Comparison of ENCODE assay signal across 9 cellular contexts in genomic region chr15:76285241-76285825, GRCh38. TPM values are rescaled to one million over a fixed set of nuclear protein-coding genes. Genes with fewer than 3 reads are reported as not detected.
DNase-seq lines count a peak whose midpoint lies in the region; ATAC-seq and TF ChIP-seq lines count a peak whose summit lies in the region.
"Had no signal": no experiment of that assay in that cellular context is flagged by ENCODE, and none has a peak within 500 bp of the region (broad histone marks: within the 10 kb centered on the region; RNA-seq: fewer than 3 reads in every experiment).

No MANE protein-coding gene starts in this region.

- H3K79me1 ChIP-seq in mesenchymal stem cell (replicated peaks; ENCODE audit: low read length, poor library complexity, severe bottlenecking): peaks cover 11% of the 10 kb centered on the region

- H3K27ac ChIP-seq in mesenchymal stem cell (ENCODE audit: low read length, poor library complexity, severe bottlenecking) (no peak overlapping the region), colonic mucosa (no peak overlapping the region), right atrium auricular region (no peak overlapping the region)
- H3K27ac ChIP-seq: Peyer's patch had no signal

- H2BK15ac ChIP-seq in mesenchymal stem cell (ENCODE audit: low read depth, poor library complexity, severe bottlenecking): no peak overlapping the region

- H3K4ac ChIP-seq in mesenchymal stem cell (ENCODE audit: low read depth in 1 of 2, low read length in 2 of 2): no peak overlapping the region

- DNase-seq in EH (ENCODE audit: low read depth): peak; percentile 29
- DNase-seq in HuH-7.5 (ENCODE audit: low spot score): peak; percentile 29
- no peak for DNase-seq in astrocyte of the cerebellum (ENCODE audit: low read depth)
- DNase-seq in mesenchymal stem cell: peak; percentile 19
- DNase-seq in colonic mucosa: no peak
- no peak for DNase-seq in right atrium auricular region (ENCODE audit: low spot score)
- DNase-seq: naive B cell, Peyer's patch had no signal

- H4K91ac ChIP-seq in mesenchymal stem cell (ENCODE audit: low read length): no peak overlapping the region

- no peak overlapping the region for H2BK120ac ChIP-seq in mesenchymal stem cell (ENCODE audit: low read depth, low read length)

- no peak overlapping the region for H3K14ac ChIP-seq in mesenchymal stem cell (ENCODE audit: low read length in 2 of 2)

- H3K36me3 ChIP-seq in mesenchymal stem cell (ENCODE audit: control insufficient read depth in 1 of 2, insufficient read depth in 2 of 2, low read depth in 1 of 2, low read length in 2 of 2) (peaks cover 18 to 68% of the 10 kb centered on the region in 2 experiments), colonic mucosa (no peaks in the 10 kb centered on the region), right atrium auricular region (peaks cover 69% of the 10 kb centered on the region)

- intact Hi-C loops in colonic mucosa (cut with DNase I): no loop called here

- H3K4me3 ChIP-seq in astrocyte of the cerebellum (ENCODE audit: low read depth, low read length) (no peak overlapping the region), mesenchymal stem cell (ENCODE audit: insufficient read depth in 1 of 2, low read depth in 1 of 2, low read length in 2 of 2) (no peak overlapping the region), colonic mucosa (no peak overlapping the region), right atrium auricular region (no peak overlapping the region)
- H3K4me3 ChIP-seq: Peyer's patch had no signal

- no peak overlapping the region for H4K8ac ChIP-seq in mesenchymal stem cell (ENCODE audit: low read length)

- no peak overlapping the region for H3K4me2 ChIP-seq in mesenchymal stem cell (ENCODE audit: low read length, poor library complexity, severe bottlenecking)

- no peak overlapping the region for H2AFZ ChIP-seq in mesenchymal stem cell (ENCODE audit: low read depth, low read length)

- WGBS in mesenchymal stem cell: 100% methylated on average over 1 of the region's 1 CpG

- in situ Hi-C loops in astrocyte of the cerebellum (cut with HindIII; ENCODE audit: low sequenced_read_pairs): no loop called here

- peak; percentile 59 for TF ChIP-seq CTCF in astrocyte of the cerebellum (IDR thresholded peaks at IDR 0.05; ENCODE audit: low read depth, low read length, missing control alignments)
- TF ChIP-seq CTCF in colonic mucosa (IDR thresholded peaks at IDR 0.05): no peak
- TF ChIP-seq CTCF in right atrium auricular region (IDR thresholded peaks at IDR 0.05): peak in 1 of 2 donors; percentile 41

- H3K23ac ChIP-seq in mesenchymal stem cell (ENCODE audit: low read length in 2 of 2): no peak overlapping the region

- H3K9ac ChIP-seq in mesenchymal stem cell (ENCODE audit: low read length): no peak overlapping the region
- H3K9ac ChIP-seq in colonic mucosa (ENCODE audit: low read depth in 2 of 2, low read length in 2 of 2): no peak overlapping the region

- H3K9me3 ChIP-seq in mesenchymal stem cell (ENCODE audit: control insufficient read depth, low read length): no peaks in the 10 kb centered on the region
- no peaks in the 10 kb centered on the region for H3K9me3 ChIP-seq in colonic mucosa
- no peaks in the 10 kb centered on the region for H3K9me3 ChIP-seq in right atrium auricular region
- H3K9me3 ChIP-seq: Peyer's patch had no signal

- no peak overlapping the region for H2AK5ac ChIP-seq in mesenchymal stem cell (ENCODE audit: low read length, severe bottlenecking)

- ATAC-seq in GM18867 (IDR thresholded peaks at IDR 0.05; ENCODE audit: unreplicated experiment): no peak

- no peaks in the 10 kb centered on the region for H3K4me1 ChIP-seq in mesenchymal stem cell (ENCODE audit: control insufficient read depth, insufficient read depth, low read depth, low read length)
- no peaks in the 10 kb centered on the region for H3K4me1 ChIP-seq in colonic mucosa
- H3K4me1 ChIP-seq in right atrium auricular region: no peaks in the 10 kb centered on the region

- H2BK5ac ChIP-seq in mesenchymal stem cell (ENCODE audit: low read depth, low read length, poor library complexity, severe bottlenecking): no peak overlapping the region

- H2BK12ac ChIP-seq in mesenchymal stem cell (ENCODE audit: low read length in 2 of 2): no peak overlapping the region

- no peaks in the 10 kb centered on the region for H3K27me3 ChIP-seq in mesenchymal stem cell (ENCODE audit: control insufficient read depth in 1 of 2, insufficient read depth in 1 of 2, low read length in 2 of 2)
- no peaks in the 10 kb centered on the region for H3K27me3 ChIP-seq in colonic mucosa
- no peaks in the 10 kb centered on the region for H3K27me3 ChIP-seq in right atrium auricular region
- H3K27me3 ChIP-seq: Peyer's patch had no signal

- H3K18ac ChIP-seq in mesenchymal stem cell (ENCODE audit: low read depth in 1 of 2, low read length in 2 of 2): no peak overlapping the region

RNA-seq across cellular contexts. Expression of gene ETFA, which starts 25.9 kb away (rescaled TPM):
- 77.6 TPM for polyA plus RNA-seq in mesenchymal stem cell (2013, experiment 1 of 2)
- polyA plus RNA-seq in mesenchymal stem cell (2013, experiment 2 of 2): 79.1 TPM
- total RNA-seq in colonic mucosa (100 to 1,000 TPM; 300 to 366 TPM), right atrium auricular region (100 to 1,000 TPM; 109 to 186 TPM)

RNA-seq across cellular contexts. Expression of gene ISL2, which starts 51.2 kb away (rescaled TPM):
- 0.30 TPM for polyA plus RNA-seq in mesenchymal stem cell (2013, experiment 1 of 2)
- 0.26 TPM for polyA plus RNA-seq in mesenchymal stem cell (2013, experiment 2 of 2)
- total RNA-seq in colonic mucosa (under 1 TPM; 0.13 to 0.35 TPM), right atrium auricular region (not detected)

Comparison
In these comparisons a context has a peak if more than half of its experiments do, and no peak if none do; other contexts are left out.
1. DNase-seq: peak in EH (single experiment), HuH-7.5 (single experiment) and mesenchymal stem cell (single experiment); none in astrocyte of the cerebellum (single experiment), colonic mucosa (single experiment) and right atrium auricular region (single experiment).